In the genomic region with DNA sequence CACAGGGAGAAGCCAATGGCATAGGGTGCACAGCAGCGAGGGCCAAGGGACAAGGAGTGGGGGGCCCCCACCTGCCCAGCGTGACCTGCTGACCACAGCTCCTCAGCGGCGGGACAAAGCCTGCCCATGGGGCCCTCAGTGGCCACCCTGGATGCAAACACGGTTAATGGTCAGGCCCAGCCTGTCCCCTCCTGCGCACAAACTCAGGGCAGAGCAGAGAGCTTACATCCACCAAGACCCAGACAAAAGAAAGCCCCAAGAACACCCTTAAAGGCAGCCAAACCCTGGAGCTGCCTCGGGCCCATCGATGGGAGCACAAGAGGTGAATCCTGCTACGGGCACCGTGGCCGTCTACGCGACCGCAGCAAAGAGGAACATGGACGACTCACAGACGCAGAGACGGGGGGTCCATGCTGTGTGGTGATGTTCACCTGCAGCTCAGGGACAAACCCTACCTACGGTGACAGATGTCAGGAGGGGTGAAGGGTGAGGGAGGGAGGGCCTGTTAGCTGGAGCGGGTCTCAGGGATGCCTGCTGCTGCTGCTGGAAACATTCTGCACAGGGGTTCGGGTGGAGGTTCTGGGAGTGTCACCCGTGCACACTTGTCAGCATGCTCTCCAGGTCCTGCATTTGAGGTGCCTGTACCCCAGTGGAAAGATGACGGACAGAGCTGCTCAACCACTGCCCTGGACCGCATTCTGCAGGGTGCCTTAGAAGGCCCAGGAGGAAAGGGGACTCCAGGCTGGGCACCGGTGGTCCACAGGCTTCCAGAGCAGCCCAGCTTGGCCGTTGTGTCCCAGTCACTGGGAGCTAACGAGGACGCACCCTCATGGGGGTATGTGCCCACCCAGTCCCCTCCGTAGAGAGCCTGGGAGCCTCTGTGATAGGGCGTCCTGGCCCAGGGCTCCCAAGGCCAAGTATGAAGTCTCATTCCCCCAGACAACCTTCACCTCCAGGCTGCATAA, we compare ENCODE assay signal across 26 cellular contexts. TPM values are rescaled to one million over a fixed set of nuclear protein-coding genes. Genes with fewer than 3 reads are reported as not detected.
DNase-seq lines count a peak whose midpoint lies in the region; ATAC-seq and TF ChIP-seq lines count a peak whose summit lies in the region.
"Had no signal": no experiment of that assay in that cellular context is flagged by ENCODE, and none has a peak within 500 bp of the region (broad histone marks: within the 10 kb centered on the region; RNA-seq: fewer than 3 reads in every experiment).

No MANE protein-coding gene starts in this region.

- peak; percentile 25 for DNase-seq in activated naive CD8-positive, alpha-beta T cell treated with anti-CD3 and anti-CD28 coated beads, Interleukin-2, amount 10 ng/mL, durations not matched to agents 7 days and 5 days
- no peak for DNase-seq in activated naive CD8-positive, alpha-beta T cell treated with anti-CD3 and anti-CD28 coated beads for 36 hours
- DNase-seq in RWPE2 (ENCODE audit: low spot score) = peak; percentile 45
- DNase-seq in mucosa of gallbladder (ENCODE audit: low spot score) = peak; percentile 9
- DNase-seq in suprapubic skin (ENCODE audit: low spot score in 2 of 2) = peak; percentile 59 to 76
- DNase-seq in NCI-H2107 (lab: John Stamatoyannopoulos, UW) = no peak
- DNase-seq in coronary artery (ENCODE audit: low spot score) = no peak
- DNase-seq: activated CD4-positive, alpha-beta T cell treated with anti-CD3 and anti-CD28 coated beads for 36 hours; amygdala; kidney glomerular epithelial cell; NCI-H1105; NCI-H1930; NCI-H69; nucleus accumbens; retina; stimulated activated CD4-positive, alpha-beta T cell treated with anti-CD3 and anti-CD28 coated beads, Interleukin-4, amount 100 ng/mL, for 4 hours; stimulated activated naive CD4-positive, alpha-beta T cell had no signal

- H3K4me3 ChIP-seq in RWPE2 (ENCODE audit: severe bottlenecking) (no peak overlapping the region), suprapubic skin (no peak overlapping the region), gastroesophageal sphincter (no peak overlapping the region), coronary artery (no peak overlapping the region)
- H3K4me3 ChIP-seq: tibial artery had no signal

- no peak for TF ChIP-seq CTCF in RWPE2 (IDR thresholded peaks at IDR 0.05; ENCODE audit: poor library complexity, severe bottlenecking)
- no peak for TF ChIP-seq CTCF in suprapubic skin (IDR thresholded peaks at IDR 0.05)
- TF ChIP-seq CTCF in gastroesophageal sphincter (IDR thresholded peaks at IDR 0.05) = no peak
- no peak for TF ChIP-seq CTCF in coronary artery (IDR thresholded peaks at IDR 0.05)

- H3K4me1 ChIP-seq in RWPE2 (ENCODE audit: insufficient read depth, poor library complexity, severe bottlenecking) (peaks cover 13% of the 10 kb centered on the region), suprapubic skin (peaks cover 38% of the 10 kb centered on the region), gastroesophageal sphincter (no peaks in the 10 kb centered on the region)

- WGBS in suprapubic skin = 92% methylated on average over 21 of the region's 29 CpGs
- WGBS in gastroesophageal sphincter (ENCODE audit: low coverage in 1 of 2), 2 donors = 86 to 89% methylated on average over 13 to 14 of the region's 29 CpGs

- H3K27ac Mint-ChIP-seq in activated naive CD8-positive, alpha-beta T cell treated with anti-CD3 and anti-CD28 coated beads, Interleukin-2, amount 10 ng/mL, durations not matched to agents 7 days and 5 days = no peak overlapping the region
- no peak overlapping the region for H3K27ac Mint-ChIP-seq in activated naive CD8-positive, alpha-beta T cell treated with anti-CD3 and anti-CD28 coated beads for 36 hours
- H3K27ac Mint-ChIP-seq: activated CD4-positive, alpha-beta T cell treated with anti-CD3 and anti-CD28 coated beads for 36 hours; dendritic cell treated with granulocyte-macrophage colony-stimulating factor and Interleukin-4, amounts not matched to agents 40 ng/mL and 50 ng/mL, for 4 days had no signal

- ATAC-seq in activated naive CD8-positive, alpha-beta T cell treated with anti-CD3 and anti-CD28 coated beads, Interleukin-2, amount 10 ng/mL, durations not matched to agents 7 days and 5 days (ENCODE audit: low read depth) = no peak
- ATAC-seq in RWPE2 (ENCODE audit: low read depth) (no peak), gastroesophageal sphincter (no peak)
- ATAC-seq: activated CD4-positive, alpha-beta T cell treated with anti-CD3 and anti-CD28 coated beads for 36 hours had no signal

- no peak for TF ChIP-seq POLR2A in suprapubic skin (IDR thresholded peaks at IDR 0.05)
- TF ChIP-seq POLR2A in gastroesophageal sphincter (IDR thresholded peaks at IDR 0.05) = no peak

- TF ChIP-seq EP300 in suprapubic skin (IDR thresholded peaks at IDR 0.05) (no peak), gastroesophageal sphincter (IDR thresholded peaks at IDR 0.05) (no peak)

- H3K36me3 ChIP-seq in RWPE2 (ENCODE audit: low read depth) (no peaks in the 10 kb centered on the region), suprapubic skin (no peaks in the 10 kb centered on the region), gastroesophageal sphincter (no peaks in the 10 kb centered on the region)
- H3K36me3 ChIP-seq: tibial artery had no signal

- no peak overlapping the region for H3K4me3 Mint-ChIP-seq in activated naive CD8-positive, alpha-beta T cell treated with anti-CD3 and anti-CD28 coated beads, Interleukin-2, amount 10 ng/mL, durations not matched to agents 7 days and 5 days
- H3K4me3 Mint-ChIP-seq in activated naive CD8-positive, alpha-beta T cell treated with anti-CD3 and anti-CD28 coated beads for 36 hours = no peak overlapping the region
- H3K4me3 Mint-ChIP-seq: activated CD4-positive, alpha-beta T cell treated with anti-CD3 and anti-CD28 coated beads for 36 hours; dendritic cell treated with granulocyte-macrophage colony-stimulating factor and Interleukin-4, amounts not matched to agents 40 ng/mL and 50 ng/mL, for 4 days had no signal

- H3K27ac ChIP-seq in RWPE2 (ENCODE audit: poor library complexity, severe bottlenecking) (no peak overlapping the region), suprapubic skin (no peak overlapping the region), gastroesophageal sphincter (no peak overlapping the region), coronary artery (no peak overlapping the region)
- H3K27ac ChIP-seq: tibial artery had no signal

- peaks cover 8% of the 10 kb centered on the region for H3K27me3 Mint-ChIP-seq in activated naive CD8-positive, alpha-beta T cell treated with anti-CD3 and anti-CD28 coated beads, Interleukin-2, amount 10 ng/mL, durations not matched to agents 7 days and 5 days
- H3K27me3 Mint-ChIP-seq in activated naive CD8-positive, alpha-beta T cell treated with anti-CD3 and anti-CD28 coated beads for 36 hours = no peaks in the 10 kb centered on the region
- H3K27me3 Mint-ChIP-seq: activated CD4-positive, alpha-beta T cell treated with anti-CD3 and anti-CD28 coated beads for 36 hours had no signal

- H3K9me3 ChIP-seq in RWPE2 (ENCODE audit: severe bottlenecking) (no peaks in the 10 kb centered on the region), suprapubic skin (no peaks in the 10 kb centered on the region), gastroesophageal sphincter (peaks cover 0 to 6% (median 0%) of the 10 kb centered on the region in 3 donors)
- H3K9me3 ChIP-seq: tibial artery had no signal

- H3K27me3 ChIP-seq in RWPE2 (ENCODE audit: insufficient read depth, poor library complexity, severe bottlenecking) = no peaks in the 10 kb centered on the region
- H3K27me3 ChIP-seq in suprapubic skin = peaks cover 10% of the 10 kb centered on the region
- peaks cover 44% of the 10 kb centered on the region for H3K27me3 ChIP-seq in gastroesophageal sphincter

- no peaks in the 10 kb centered on the region for H3K9me3 Mint-ChIP-seq in activated naive CD8-positive, alpha-beta T cell treated with anti-CD3 and anti-CD28 coated beads, Interleukin-2, amount 10 ng/mL, durations not matched to agents 7 days and 5 days
- no peaks in the 10 kb centered on the region for H3K9me3 Mint-ChIP-seq in activated naive CD8-positive, alpha-beta T cell treated with anti-CD3 and anti-CD28 coated beads for 36 hours
- H3K9me3 Mint-ChIP-seq: dendritic cell treated with granulocyte-macrophage colony-stimulating factor and Interleukin-4, amounts not matched to agents 40 ng/mL and 50 ng/mL, for 4 days had no signal

- H3K4me1 Mint-ChIP-seq in activated naive CD8-positive, alpha-beta T cell treated with anti-CD3 and anti-CD28 coated beads, Interleukin-2, amount 10 ng/mL, durations not matched to agents 7 days and 5 days = no peaks in the 10 kb centered on the region
- no peaks in the 10 kb centered on the region for H3K4me1 Mint-ChIP-seq in activated naive CD8-positive, alpha-beta T cell treated with anti-CD3 and anti-CD28 coated beads for 36 hours
- H3K4me1 Mint-ChIP-seq: activated CD4-positive, alpha-beta T cell treated with anti-CD3 and anti-CD28 coated beads for 36 hours had no signal

- POLR2A ChIA-PET in activated naive CD8-positive, alpha-beta T cell treated with anti-CD3 and anti-CD28 coated beads, Interleukin-2, amount 10 ng/mL, durations not matched to agents 7 days and 5 days (lab: Charles Lee) = no interaction called here

- no peaks in the 10 kb centered on the region for H3K36me3 Mint-ChIP-seq in activated naive CD8-positive, alpha-beta T cell treated with anti-CD3 and anti-CD28 coated beads, Interleukin-2, amount 10 ng/mL, durations not matched to agents 7 days and 5 days
- no peaks in the 10 kb centered on the region for H3K36me3 Mint-ChIP-seq in activated naive CD8-positive, alpha-beta T cell treated with anti-CD3 and anti-CD28 coated beads for 36 hours

RNA-seq across cellular contexts. Expression of a gene that starts 11.6 kb away (rescaled TPM):
- total RNA-seq in activated naive CD8-positive, alpha-beta T cell treated with anti-CD3 and anti-CD28 coated beads, Interleukin-2, amount 10 ng/mL, durations not matched to agents 7 days and 5 days = under 1 TPM; 0.62 to 0.80 TPM
- 1 to 10 TPM; 2.5 to 2.9 TPM for total RNA-seq in activated naive CD8-positive, alpha-beta T cell treated with anti-CD3 and anti-CD28 coated beads for 36 hours
- 1.1 TPM for total RNA-seq in mucosa of gallbladder
- total RNA-seq in suprapubic skin = 10 to 100 TPM; 11.4 to 18.0 (median 15.9) TPM
- under 1 TPM in 1 of 4 donors, not detected in 3; 0.27 TPM for total RNA-seq in gastroesophageal sphincter
- total RNA-seq: Daoy; myocyte; RPMI7951; T-helper 1 cell treated with Interleukin-12 subunit alpha and Interleukin-12 subunit beta and Interleukin-4 antibody, amounts not matched to agents 30 ng/mL and 1 ng/mL, for 36 hours had no signal

RNA-seq across cellular contexts. Expression of a gene that starts 42.9 kb away (rescaled TPM):
- 10 to 100 TPM; 51.0 to 55.3 TPM for total RNA-seq in activated naive CD8-positive, alpha-beta T cell treated with anti-CD3 and anti-CD28 coated beads, Interleukin-2, amount 10 ng/mL, durations not matched to agents 7 days and 5 days
- 1 to 10 TPM; 2.5 to 2.6 TPM for total RNA-seq in activated naive CD8-positive, alpha-beta T cell treated with anti-CD3 and anti-CD28 coated beads for 36 hours
- total RNA-seq in mucosa of gallbladder = 1.6 TPM
- 1 to 10 TPM in 2 of 4 donors, not detected in 2; 1.2 to 2.5 TPM for total RNA-seq in suprapubic skin
- total RNA-seq in gastroesophageal sphincter = under 1 TPM; 0.15 to 0.78 (median 0.42) TPM
- total RNA-seq: bronchial epithelial cell, H1, myocyte had no signal

RNA-seq across cellular contexts. Expression of a gene that starts 43.0 kb away (rescaled TPM):
- total RNA-seq in activated naive CD8-positive, alpha-beta T cell treated with anti-CD3 and anti-CD28 coated beads, Interleukin-2, amount 10 ng/mL, durations not matched to agents 7 days and 5 days = 10 to 100 TPM; 49.5 to 52.3 TPM
- total RNA-seq in activated naive CD8-positive, alpha-beta T cell treated with anti-CD3 and anti-CD28 coated beads for 36 hours = 1 to 10 TPM; 5.4 to 5.5 TPM
- 1.1 TPM for total RNA-seq in mucosa of gallbladder
- 1 to 10 TPM in 1 of 4 donors, under 1 TPM in 1, not detected in 2; 0.26 to 4.3 TPM for total RNA-seq in suprapubic skin
- 1 to 10 TPM in 2 of 4 donors, under 1 TPM in 1, not detected in 1; 0.62 to 3.6 (median 3.6) TPM for total RNA-seq in gastroesophageal sphincter
- total RNA-seq: bronchial epithelial cell, Daoy, H1, myocyte had no signal

Comparison
In these comparisons a context has a peak if more than half of its experiments do, and no peak if none do; other contexts are left out.
1. DNase-seq: peak in activated naive CD8-positive, alpha-beta T cell treated with anti-CD3 and anti-CD28 coated beads, Interleukin-2, amount 10 ng/mL, durations not matched to agents 7 days and 5 days (single experiment), RWPE2 (single experiment), mucosa of gallbladder (single experiment) and suprapubic skin (2 of 2); none in activated naive CD8-positive, alpha-beta T cell treated with anti-CD3 and anti-CD28 coated beads for 36 hours (single experiment), NCI-H2107 (single experiment) and coronary artery (single experiment).
2. RNA of a gene that starts 42.9 kb away (total RNA-seq): 51.0 to 55.3 TPM in activated naive CD8-positive, alpha-beta T cell treated with anti-CD3 and anti-CD28 coated beads, Interleukin-2, amount 10 ng/mL, durations not matched to agents 7 days and 5 days; 2.5 to 2.6 TPM in activated naive CD8-positive, alpha-beta T cell treated with anti-CD3 and anti-CD28 coated beads for 36 hours, 1.6 TPM in mucosa of gallbladder (single experiment), 1.2 to 2.5 TPM in suprapubic skin and 0.15 to 0.78 TPM in gastroesophageal sphincter; every median in the first group is over 10 times any median in the second.
3. RNA of a gene that starts 43.0 kb away (total RNA-seq): 49.5 to 52.3 TPM in activated naive CD8-positive, alpha-beta T cell treated with anti-CD3 and anti-CD28 coated beads, Interleukin-2, amount 10 ng/mL, durations not matched to agents 7 days and 5 days; 5.4 to 5.5 TPM in activated naive CD8-positive, alpha-beta T cell treated with anti-CD3 and anti-CD28 coated beads for 36 hours, 0.62 to 3.6 TPM in gastroesophageal sphincter, 1.1 TPM in mucosa of gallbladder (single experiment) and 0.26 to 4.3 TPM in suprapubic skin; every median in the first group is over 4 times any median in the second.